In the genomic region with DNA sequence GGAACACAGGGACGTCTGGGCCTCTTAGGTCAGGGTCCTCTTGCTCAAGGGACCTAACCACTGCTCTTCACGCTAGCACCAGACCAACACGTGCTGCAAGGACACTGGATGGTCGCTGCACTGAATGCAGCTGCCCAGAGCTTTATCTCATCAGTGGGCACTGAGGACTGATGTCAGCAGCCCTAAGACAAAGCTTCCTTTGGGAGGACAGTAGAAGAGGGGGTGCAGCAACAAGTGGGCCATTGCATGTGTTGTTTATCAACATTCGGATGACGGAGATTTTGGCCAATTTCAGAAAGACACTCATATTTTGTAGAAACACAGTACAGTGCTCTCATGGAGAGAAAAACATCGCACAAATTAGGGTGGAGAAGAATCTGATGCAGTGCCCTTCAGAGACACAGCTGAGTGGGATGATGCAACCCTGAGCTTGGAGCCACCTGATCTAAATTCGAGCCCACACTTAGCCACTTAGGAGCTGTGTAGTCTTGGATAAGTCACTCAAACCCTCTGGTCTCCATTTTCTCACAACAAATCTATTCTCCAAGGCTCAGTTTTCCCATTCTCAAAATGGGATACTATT, we compare ENCODE assay signal across 25 cellular contexts. TPM values are rescaled to one million over a fixed set of nuclear protein-coding genes. Genes with fewer than 3 reads are reported as not detected.
"Had no signal": no experiment of that assay in that cellular context is flagged by ENCODE, and none has a peak within 500 bp of the region (broad histone marks: within the 10 kb centered on the region; RNA-seq: fewer than 3 reads in every experiment).

No MANE protein-coding gene starts in this region.

- H3K36me3 ChIP-seq: colonic mucosa, gastroesophageal sphincter, right lobe of liver, upper lobe of left lung had no signal

- H3K27me3 ChIP-seq: colonic mucosa, right lobe of liver, testis, upper lobe of left lung had no signal

- H3K4me3 ChIP-seq: colonic mucosa, gastroesophageal sphincter, right lobe of liver, testis, upper lobe of left lung had no signal

- H3K4me1 ChIP-seq: colonic mucosa, gastroesophageal sphincter, testis, upper lobe of left lung had no signal

- DNase-seq: activated CD4-positive, CD25-positive, alpha-beta regulatory T cell treated with anti-CD3 and anti-CD28 coated beads, Interleukin-2, amount 50 U/mL, for 72 hours; activated CD8-positive, alpha-beta memory T cell treated with anti-CD3 and anti-CD28 coated beads for 24 hours; activated CD8-positive, alpha-beta memory T cell treated with anti-CD3 and anti-CD28 coated beads, Interleukin-2, amount 50 U/mL, for 48 hours; activated effector memory CD4-positive, alpha-beta T cell treated with anti-CD3 and anti-CD28 coated beads, Interleukin-2, amount 50 U/mL, for 16 hours; activated T-cell treated with anti-CD3 and anti-CD28 coated beads, Interleukin-2, amount 50 U/mL, for 48 hours; amniotic stem cell; central memory CD4-positive, alpha-beta T cell; colonic mucosa; right lobe of liver; small intestine; stimulated activated CD4-positive, alpha-beta T cell treated with anti-CD3 and anti-CD28 coated beads, Interleukin-15, amount 100 ng/mL, for 24 hours; stimulated activated CD4-positive, alpha-beta T cell treated with anti-CD3 and anti-CD28 coated beads, Interleukin-2, amount 100 ng/mL, for 48 hours; T1000; testis; upper lobe of left lung had no signal

- H3K9me3 ChIP-seq: colonic mucosa, gastroesophageal sphincter, right lobe of liver, testis, upper lobe of left lung had no signal

- ATAC-seq: esophagus mucosa, gastroesophageal sphincter, left lobe of liver, right lobe of liver had no signal

- H3K27ac ChIP-seq: colonic mucosa, gastroesophageal sphincter, right lobe of liver, testis, upper lobe of left lung had no signal

RNA-seq across cellular contexts. Expression of a gene that starts 1.7 kb away (rescaled TPM):
- total RNA-seq: colonic mucosa; esophagus mucosa; gastroesophageal sphincter; left lobe of liver; lung microvascular endothelial cell; mononuclear cell; osteoblast; pulmonary artery endothelial cell; right lobe of liver; T-helper 1 cell treated with Interleukin-12 subunit alpha and Interleukin-12 subunit beta and Interleukin-4 antibody, amounts not matched to agents 30 ng/mL and 1 ng/mL, for 36 hours; testis; upper lobe of left lung had no signal
- polyA plus RNA-seq: keratinocyte, neural cell, small intestine had no signal

RNA-seq across cellular contexts. Expression of a gene that starts 52.9 kb away (rescaled TPM):
- total RNA-seq: colonic mucosa; esophagus mucosa; gastroesophageal sphincter; left lobe of liver; lung microvascular endothelial cell; osteoblast; pulmonary artery endothelial cell; right lobe of liver; T-helper 1 cell treated with Interleukin-12 subunit alpha and Interleukin-12 subunit beta and Interleukin-4 antibody, amounts not matched to agents 30 ng/mL and 1 ng/mL, for 36 hours; upper lobe of left lung had no signal
- polyA plus RNA-seq: keratinocyte, neural cell, small intestine had no signal
